ENCODE assay signal across 21 cellular contexts in the genomic region with DNA sequence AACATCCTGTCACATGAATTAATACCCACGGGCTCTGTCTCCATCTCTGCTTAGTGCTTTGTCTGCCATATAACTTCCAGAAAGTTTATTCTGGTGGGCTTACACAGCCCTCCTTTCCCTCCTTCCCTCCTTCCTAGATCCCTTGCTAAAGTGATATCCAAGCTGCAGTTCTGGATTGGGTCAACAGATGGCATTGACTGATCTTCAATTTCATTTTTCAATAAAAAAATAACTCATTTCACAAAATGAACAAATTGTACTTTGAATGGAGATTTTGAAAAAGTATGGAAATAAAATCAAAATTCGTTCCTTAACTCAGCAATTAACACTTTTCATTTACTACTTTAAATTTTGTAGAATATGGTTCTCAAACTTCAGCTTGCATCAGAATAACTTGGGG.
A peak's percentile ranks its signal among the peaks of the same experiment; 100 is the strongest.
DNase-seq lines count a peak whose midpoint lies in the region; ATAC-seq and TF ChIP-seq lines count a peak whose summit lies in the region.
"Had no signal": no experiment of that assay in that cellular context is flagged by ENCODE, and none has a peak within 500 bp of the region (broad histone marks: within the 10 kb centered on the region; RNA-seq: fewer than 3 reads in every experiment).

No MANE protein-coding gene starts in this region.

- H3K36me3 Mint-ChIP-seq in CD8-positive, alpha-beta memory T cell: no peaks in the 10 kb centered on the region
- H3K36me3 Mint-ChIP-seq: memory B cell; stimulated activated effector memory CD8-positive, alpha-beta T cell treated with anti-CD3 and anti-CD28 coated beads, Interleukin-12 subunit alpha, Interleukin-12 subunit beta, amount 100 ng/mL, for 72 hours had no signal

- no peaks in the 10 kb centered on the region for H3K9me3 ChIP-seq in Loucy (ENCODE audit: insufficient read depth, low read depth, low read length)
- no peaks in the 10 kb centered on the region for H3K9me3 ChIP-seq in CD8-positive, alpha-beta memory T cell (ENCODE audit: low read length)
- H3K9me3 ChIP-seq: adrenal gland, colonic mucosa, esophagus muscularis mucosa, neutrophil had no signal

- no peaks in the 10 kb centered on the region for H3K4me1 ChIP-seq in Loucy (ENCODE audit: insufficient read depth, low read length, poor library complexity, severe bottlenecking)
- no peaks in the 10 kb centered on the region for H3K4me1 ChIP-seq in CD8-positive, alpha-beta memory T cell (ENCODE audit: insufficient read depth, low read length)
- H3K4me1 ChIP-seq: adrenal gland, colonic mucosa, esophagus muscularis mucosa had no signal

- H3K4me3 ChIP-seq in AG09309 (ENCODE audit: control insufficient read depth, low read depth, low read length): no peak overlapping the region
- no peak overlapping the region for H3K4me3 ChIP-seq in Loucy (ENCODE audit: low read length, poor library complexity, severe bottlenecking)
- H3K4me3 ChIP-seq in kidney epithelial cell (ENCODE audit: low read depth, low read length): no peak overlapping the region
- H3K4me3 ChIP-seq in CD8-positive, alpha-beta memory T cell (ENCODE audit: low read length): no peak overlapping the region
- H3K4me3 ChIP-seq: adrenal gland, BLaER1, colonic mucosa, esophagus muscularis mucosa, SK-N-MC had no signal

- TF ChIP-seq CTCF in AG09309 (IDR thresholded peaks at IDR 0.05; ENCODE audit: control insufficient read depth, insufficient read depth, low read depth, low read length, missing control alignments) (peak; percentile 38), Loucy (conservative IDR thresholded peaks at IDR 0.05; ENCODE audit: low read length) (0 out of 2 replicates have a peak, but pooled peaks have one; percentile 31), kidney epithelial cell (IDR thresholded peaks at IDR 0.05; ENCODE audit: insufficient read depth, low read length, poor library complexity, severe bottlenecking) (peak; percentile 10)

- no peak overlapping the region for H2AFZ ChIP-seq in Loucy (ENCODE audit: low read length)

- POLR2A ChIA-PET in CD8-positive, alpha-beta memory T cell (lab: Charles Lee): no interaction called here

- H3K9me2 ChIP-seq in Loucy (replicated peaks; ENCODE audit: low read depth, low read length): no peaks in the 10 kb centered on the region

- H3K27me3 ChIP-seq in Loucy (ENCODE audit: insufficient read depth, low read length, poor library complexity, severe bottlenecking): no peaks in the 10 kb centered on the region
- H3K27me3 ChIP-seq in kidney epithelial cell (ENCODE audit: control insufficient read depth, insufficient read depth, low read length): no peaks in the 10 kb centered on the region
- no peaks in the 10 kb centered on the region for H3K27me3 ChIP-seq in CD8-positive, alpha-beta memory T cell (ENCODE audit: insufficient read depth, low read length, poor library complexity, severe bottlenecking)
- H3K27me3 ChIP-seq: BLaER1, colonic mucosa, neutrophil had no signal

- H3F3A ChIP-seq in Loucy (ENCODE audit: low read depth): no peaks in the 10 kb centered on the region

- no peaks in the 10 kb centered on the region for H3K9me3 Mint-ChIP-seq in CD8-positive, alpha-beta memory T cell
- H3K9me3 Mint-ChIP-seq: memory B cell; stimulated activated effector memory CD8-positive, alpha-beta T cell treated with anti-CD3 and anti-CD28 coated beads, Interleukin-12 subunit alpha, Interleukin-12 subunit beta, amount 100 ng/mL, for 72 hours had no signal

- H3K36me3 ChIP-seq in Loucy (ENCODE audit: insufficient read depth, low read length) (no peaks in the 10 kb centered on the region), kidney epithelial cell (ENCODE audit: control insufficient read depth, insufficient read depth, low read length) (no peaks in the 10 kb centered on the region)
- H3K36me3 ChIP-seq in CD8-positive, alpha-beta memory T cell (ENCODE audit: insufficient read depth, low read length): no peaks in the 10 kb centered on the region
- H3K36me3 ChIP-seq: adrenal gland, BLaER1, colonic mucosa, esophagus muscularis mucosa, neutrophil had no signal

- CTCF ChIA-PET in CD8-positive, alpha-beta memory T cell (lab: Charles Lee): no interaction called here

- no peak overlapping the region for H3K9ac ChIP-seq in Loucy (ENCODE audit: low read depth, low read length, poor library complexity, severe bottlenecking)
- H3K9ac ChIP-seq: BLaER1 had no signal

- no peak for ATAC-seq in GM21529 (IDR thresholded peaks at IDR 0.05; ENCODE audit: unreplicated experiment)
- ATAC-seq: stimulated activated effector memory CD8-positive, alpha-beta T cell treated with anti-CD3 and anti-CD28 coated beads, Interleukin-12 subunit alpha, Interleukin-12 subunit beta, amount 100 ng/mL, for 72 hours had no signal

- H3K4me3 Mint-ChIP-seq in CD8-positive, alpha-beta memory T cell: no peak overlapping the region
- H3K4me3 Mint-ChIP-seq: memory B cell; stimulated activated effector memory CD8-positive, alpha-beta T cell treated with anti-CD3 and anti-CD28 coated beads, Interleukin-12 subunit alpha, Interleukin-12 subunit beta, amount 100 ng/mL, for 72 hours had no signal

- H4K20me1 ChIP-seq in Loucy (ENCODE audit: insufficient read depth, low read length, poor library complexity, severe bottlenecking): no peaks in the 10 kb centered on the region
- H4K20me1 ChIP-seq: BLaER1 had no signal

- no peak overlapping the region for H3K4me2 ChIP-seq in Loucy (ENCODE audit: low read depth, low read length, poor library complexity, severe bottlenecking)
- H3K4me2 ChIP-seq: BLaER1 had no signal

- no peak overlapping the region for H3K27ac Mint-ChIP-seq in CD8-positive, alpha-beta memory T cell
- H3K27ac Mint-ChIP-seq: memory B cell; stimulated activated effector memory CD8-positive, alpha-beta T cell treated with anti-CD3 and anti-CD28 coated beads, Interleukin-12 subunit alpha, Interleukin-12 subunit beta, amount 100 ng/mL, for 72 hours had no signal

- peaks cover 0 to 3% (median 0%) of the 10 kb centered on the region in 3 donors for H3K4me1 Mint-ChIP-seq in CD8-positive, alpha-beta memory T cell
- H3K4me1 Mint-ChIP-seq: memory B cell; stimulated activated effector memory CD8-positive, alpha-beta T cell treated with anti-CD3 and anti-CD28 coated beads, Interleukin-12 subunit alpha, Interleukin-12 subunit beta, amount 100 ng/mL, for 72 hours had no signal

- H3K27me3 Mint-ChIP-seq in CD8-positive, alpha-beta memory T cell: peaks cover 0 to 3% of the 10 kb centered on the region in 2 donors

- DNase-seq in AG09309 (ENCODE audit: low read depth): no peak
- DNase-seq in dedifferentiated amniotic fluid mesenchymal stem cell (ENCODE audit: extremely low spot score): peak; percentile 15
- no peak for DNase-seq in kidney epithelial cell (ENCODE audit: low read depth)
- DNase-seq in germinal center (ENCODE audit: low spot score): no peak
- DNase-seq in CD8-positive, alpha-beta memory T cell: no peak
- no peak for DNase-seq in activated CD4-positive, alpha-beta T cell treated with anti-CD3 and anti-CD28 coated beads, Interleukin-2, amount 50 U/mL, for 1 hour
- DNase-seq: activated CD4-positive, alpha-beta T cell treated with anti-CD3 and anti-CD28 coated beads, Interleukin-2, amount 50 U/mL, for 48 hours; adrenal gland; colonic mucosa; DMS79; NCI-H1436 treated with DMSO at 0.1 percent for 48 hours; NCI-H446 treated with DMSO at 0.1 percent for 48 hours; trophoblast cell had no signal

- H3K27ac ChIP-seq in CD8-positive, alpha-beta memory T cell (ENCODE audit: low read depth, low read length): no peak overlapping the region
- H3K27ac ChIP-seq: adrenal gland, BLaER1, colonic mucosa, esophagus muscularis mucosa, neutrophil, SK-N-MC had no signal

- H3K79me2 ChIP-seq in Loucy (ENCODE audit: insufficient read depth, low read length): no peaks in the 10 kb centered on the region
